8 cellular contexts compared by ENCODE assay signal in genomic region chr19:42268142-42268703, GRCh38. TPM values are rescaled to one million over a fixed set of nuclear protein-coding genes. Genes with fewer than 3 reads are reported as not detected.
DNase-seq lines count a peak whose midpoint lies in the region; ATAC-seq, FAIRE-seq and TF ChIP-seq lines count a peak whose summit lies in the region.

No MANE protein-coding gene starts in this region.

- ATAC-seq in GM21390 (IDR thresholded peaks at IDR 0.05; ENCODE audit: unreplicated experiment), result peak; percentile 48

- peak; percentile 100 for DNase-seq in Caco-2
- DNase-seq in HTR-8/SVneo (ENCODE audit: insufficient read length, low spot score), result peak; percentile 95
- peak; percentile 99 for DNase-seq in NOMO-1 treated with DMSO at 0.1 percent for 48 hours (lab: John Stamatoyannopoulos, UW; ENCODE audit: unreplicated experiment)
- peak; percentile 99 for DNase-seq in activated CD8-positive, alpha-beta memory T cell treated with anti-CD3 and anti-CD28 coated beads, Interleukin-2, amount 50 U/mL, for 1 hour (ENCODE audit: extremely low read depth)
- DNase-seq in epidermal melanocyte (ENCODE audit: insufficient read length, low spot score), result peak; percentile 92
- peak; percentile 97 to 98 for DNase-seq in mesothelial cell of epicardium (ENCODE audit: low spot score in 2 of 2, unreplicated experiment in 2 of 2)
- DNase-seq in stimulated activated CD8-positive, alpha-beta memory T cell treated with anti-CD3 and anti-CD28 coated beads, Interleukin-15, amount 100 ng/mL, for 4 hours (ENCODE audit: low read depth in 2 of 2), result peak; percentile 98

- no peaks in the 10 kb centered on the region for H3K36me3 ChIP-seq in Caco-2 (ENCODE audit: control insufficient read depth, insufficient read depth, low read length)

- TF ChIP-seq CTCF in Caco-2 (IDR thresholded peaks at IDR 0.05; ENCODE audit: insufficient read depth in 1 of 2, low read depth in 1 of 2, low read length in 1 of 2, severe bottlenecking in 1 of 2, unreplicated experiment in 1 of 2) (no peak), mesothelial cell of epicardium (IDR thresholded peaks at IDR 0.05; ENCODE audit: unreplicated experiment) (no peak)

- H3K4me3 ChIP-seq in Caco-2 (ENCODE audit: low read depth, low read length), result peak overlapping the region; percentile 74

- H3K4me1 ChIP-seq in Caco-2, result peaks cover 10% of the 10 kb centered on the region; the same call in 1 of the 2 replicates

- H3K27me3 ChIP-seq in Caco-2 (replicated peaks; ENCODE audit: control insufficient read depth, insufficient read depth, low read length), result no peaks in the 10 kb centered on the region

- POLR2A ChIA-PET in Caco-2 (lab: Charles Lee), result interaction anchor here (0.7 to 1.4 kb wide), 3 partner anchors 12 to 192 kb away, joined by 3 to 4 read pairs (median 3); partner anchors contain the start of gene ZNF574

- intact Hi-C loops in Caco-2 (cut with micrococcal nuclease; ENCODE audit: unreplicated experiment), result loop anchor here (1.0 kb wide), 4 partner anchors 12 to 48 kb away; partner anchors contain the start of genes PAFAH1B3, PRR19 and ZNF526

- no peaks in the 10 kb centered on the region for H3K9me3 Mint-ChIP-seq in Caco-2 (ENCODE audit: unreplicated experiment)
- H3K9me3 Mint-ChIP-seq in mesothelial cell of epicardium, result no peaks in the 10 kb centered on the region

- H3K4me3 Mint-ChIP-seq in Caco-2 (ENCODE audit: unreplicated experiment), result no peak overlapping the region
- H3K4me3 Mint-ChIP-seq in mesothelial cell of epicardium, result no peak overlapping the region

- CTCF ChIA-PET in Caco-2 (lab: Charles Lee), result interaction anchor here (1.1 kb wide), 1 partner anchor 12 kb away, joined by 5 read pairs; no protein-coding TSS in a partner anchor

- no peak for FAIRE-seq in HTR-8/SVneo (lab: Jason Lieb, UNC)

- no TSS peak for BruUV-seq in Caco-2 (replicated peaks; lab: Mats Ljungman, UMichigan)

- no peaks in the 10 kb centered on the region for H3K27me3 Mint-ChIP-seq in Caco-2 (ENCODE audit: insufficient read depth, unreplicated experiment)
- H3K27me3 Mint-ChIP-seq in mesothelial cell of epicardium (ENCODE audit: low read depth), result no peaks in the 10 kb centered on the region

- H3K27ac Mint-ChIP-seq in Caco-2 (ENCODE audit: unreplicated experiment) (no peak overlapping the region), mesothelial cell of epicardium (no peak overlapping the region)

- H3K36me3 Mint-ChIP-seq in Caco-2 (ENCODE audit: insufficient read depth, unreplicated experiment) (peaks cover 6% of the 10 kb centered on the region), mesothelial cell of epicardium (peaks cover 1% of the 10 kb centered on the region)

- H3K9me3 ChIP-seq in Caco-2, result no peaks in the 10 kb centered on the region

- no peaks in the 10 kb centered on the region for H3K4me1 Mint-ChIP-seq in Caco-2 (ENCODE audit: low read depth, unreplicated experiment)
- H3K4me1 Mint-ChIP-seq in mesothelial cell of epicardium, result peaks cover 27% of the 10 kb centered on the region

RNA-seq across cellular contexts. Expression of gene CIC, which starts 0.8 kb away (rescaled TPM):
- total RNA-seq in Caco-2 (2022), result 44.8 and 47.8 TPM in 2 replicates
- total RNA-seq in mesothelial cell of epicardium, result 84.0 to 90.9 TPM (median 90.8 TPM) in 3 replicates

RNA-seq across cellular contexts. Expression of gene ERF, which starts 13.3 kb away (rescaled TPM):
- total RNA-seq in Caco-2 (2022), result 134 and 149 TPM in 2 replicates
- total RNA-seq in mesothelial cell of epicardium, result 90.4 to 106 TPM (median 92.1 TPM) in 3 replicates

RNA-seq across cellular contexts. Expression of gene GSK3A, which starts 25.8 kb away (rescaled TPM):
- 59.6 and 60.2 TPM in 2 replicates for total RNA-seq in Caco-2 (2022)
- 42.9 to 45.5 TPM (median 44.6 TPM) in 3 replicates for total RNA-seq in mesothelial cell of epicardium

RNA-seq across cellular contexts. Expression of gene PRR19, which starts 33.7 kb away (rescaled TPM):
- total RNA-seq in Caco-2 (2022) (2.8 and 2.9 TPM in 2 replicates), mesothelial cell of epicardium (1.3 to 2.0 TPM (median 1.7 TPM) in 3 replicates)

RNA-seq across cellular contexts. Expression of gene PAFAH1B3, which starts 34.2 kb away (rescaled TPM):
- total RNA-seq in Caco-2 (2022) (94.0 and 103 TPM in 2 replicates), mesothelial cell of epicardium (81.2 to 91.0 TPM (median 88.5 TPM) in 3 replicates)

Comparison
In these comparisons a context has a peak if more than half of its experiments do, and no peak if none do; other contexts are left out.
1. Peak in every context shown above with its lines: DNase-seq, ATAC-seq and H3K4me3 ChIP-seq.